ENCODE assay signal across 16 cellular contexts in the genomic region with DNA sequence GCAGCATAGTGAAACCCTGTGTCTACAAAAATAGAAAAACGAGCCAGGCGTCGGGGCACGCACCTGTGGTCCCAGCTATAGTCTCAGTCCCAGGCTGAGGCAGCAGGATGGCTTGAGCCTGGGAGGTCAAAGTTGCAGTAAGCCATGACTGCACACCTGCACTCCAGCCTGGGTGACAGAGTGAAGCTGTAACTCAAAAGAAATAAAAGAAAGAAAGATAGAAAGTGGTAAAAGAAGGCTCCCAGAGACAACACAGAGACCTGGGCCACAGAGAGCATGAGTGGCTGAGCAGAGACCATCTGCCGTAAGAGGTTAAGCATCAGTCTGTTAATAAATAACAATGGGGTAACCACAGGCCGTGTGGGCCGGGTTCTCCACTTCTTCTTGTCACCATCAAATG. TPM values are rescaled to one million over a fixed set of nuclear protein-coding genes. Genes with fewer than 3 reads are reported as not detected.
DNase-seq lines count a peak whose midpoint lies in the region; ATAC-seq and TF ChIP-seq lines count a peak whose summit lies in the region.
"Had no signal": no experiment of that assay in that cellular context is flagged by ENCODE, and none has a peak within 500 bp of the region (broad histone marks: within the 10 kb centered on the region; RNA-seq: fewer than 3 reads in every experiment).

No MANE protein-coding gene starts in this region.

- H3K4me1 ChIP-seq in left lung, result peaks cover 8 to 27% of the 10 kb centered on the region in 2 donors
- H3K4me1 ChIP-seq: pancreas had no signal

- DNase-seq in kidney glomerular epithelial cell (lab: John Stamatoyannopoulos, UW) (peak; percentile 54), NOMO-1 (lab: John Stamatoyannopoulos, UW; ENCODE audit: unreplicated experiment in 2 of 2) (no peak), NCI-H526 (lab: John Stamatoyannopoulos, UW) (no peak), left lung (no peak)
- DNase-seq in stimulated activated CD4-positive, alpha-beta T cell treated with anti-CD3 and anti-CD28 coated beads, Interleukin-12 subunit alpha, Interleukin-12 subunit beta, amount 100 ng/mL, for 4 hours, result no peak
- DNase-seq: activated CD4-positive, alpha-beta T cell treated with anti-CD3 and anti-CD28 coated beads for 36 hours; activated T-cell treated with anti-CD3 and anti-CD28 coated beads, Interleukin-2, amount 50 U/mL, for 48 hours; anterior cingulate cortex; EL; NCI-H2029 treated with DMSO at 0.1 percent for 48 hours; SW 1271 had no signal

- no peak for TF ChIP-seq CTCF in left lung (IDR thresholded peaks at IDR 0.05)

- peaks cover 0 to 63% of the 10 kb centered on the region in 2 donors for H3K36me3 ChIP-seq in left lung

- ATAC-seq in GM18867 (IDR thresholded peaks at IDR 0.05; ENCODE audit: unreplicated experiment) (peak; percentile 70), GM21723 (IDR thresholded peaks at IDR 0.05; ENCODE audit: unreplicated experiment) (peak; percentile 53), HG03196 (IDR thresholded peaks at IDR 0.05; ENCODE audit: unreplicated experiment) (peak; percentile 58), left lung (no peak)
- ATAC-seq: activated CD4-positive, alpha-beta T cell treated with anti-CD3 and anti-CD28 coated beads for 36 hours; pancreas had no signal

- H3K4me3 ChIP-seq in left lung, result no peak overlapping the region
- H3K4me3 ChIP-seq: pancreas had no signal

- no peak overlapping the region for H3K27ac ChIP-seq in left lung
- H3K27ac ChIP-seq: pancreas had no signal

- intact Hi-C loops in left lung (cut with DNase I), result no loop called here

- H3K9me3 ChIP-seq in left lung, result no peaks in the 10 kb centered on the region
- H3K9me3 ChIP-seq: pancreas had no signal

- H3K27me3 ChIP-seq in left lung, result no peaks in the 10 kb centered on the region
- H3K27me3 ChIP-seq: pancreas had no signal

RNA-seq across cellular contexts. Expression of gene HEXD, which starts 15.3 kb away (rescaled TPM):
- total RNA-seq in left lung, result 10 to 100 TPM; 28.6 to 34.7 TPM

RNA-seq across cellular contexts. Expression of gene OGFOD3, which starts 15.5 kb away (rescaled TPM):
- 10 to 100 TPM; 31.0 to 37.9 TPM for total RNA-seq in left lung

RNA-seq across cellular contexts. Expression of gene UTS2R, which starts 31.3 kb away (rescaled TPM):
- total RNA-seq in left lung, result not detected
- total RNA-seq: activated CD4-positive, alpha-beta T cell treated with anti-CD3 and anti-CD28 coated beads for 36 hours; B cell had no signal

RNA-seq across cellular contexts. Expression of gene TEX19, which starts 43.8 kb away (rescaled TPM):
- not detected for total RNA-seq in left lung
- total RNA-seq: activated CD4-positive, alpha-beta T cell treated with anti-CD3 and anti-CD28 coated beads for 36 hours; B cell; pancreas had no signal

RNA-seq across cellular contexts. Expression of gene CYBC1, which starts 47.7 kb away (rescaled TPM):
- 100 to 1,000 TPM in 1 of 2 donors, 10 to 100 TPM in 1; 90.2 to 116 TPM for total RNA-seq in left lung
